In the genomic region with DNA sequence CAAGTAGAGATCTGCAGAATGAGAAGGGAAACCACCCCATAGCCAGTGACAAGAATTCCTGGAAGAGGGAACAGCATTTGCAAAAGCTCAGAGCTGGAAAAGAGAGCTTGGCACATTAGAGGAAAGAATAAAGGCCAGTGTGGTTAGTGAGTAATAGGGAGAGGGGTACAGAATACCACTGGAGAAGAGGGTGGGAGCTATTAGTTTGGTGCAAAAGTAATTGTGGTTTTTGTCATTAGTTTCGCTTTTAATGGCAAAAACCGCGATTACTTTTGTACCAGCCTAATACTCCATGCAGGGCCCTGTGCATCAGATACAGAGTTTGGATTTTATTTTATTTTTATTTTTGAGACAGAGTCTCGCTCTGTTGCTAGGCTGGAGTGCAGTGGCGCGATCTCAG, we compare ENCODE assay signal across 1 cellular context.
A peak's percentile ranks its signal among the peaks of the same experiment; 100 is the strongest.
TF ChIP-seq lines count a peak whose summit lies in the region.

No MANE protein-coding gene starts in this region.

TF ChIP-seq in GM12878, 131 proteins besides CTCF, POLR2A, EP300 and RAD21:
- peak; percentile 76 for TF ChIP-seq NFIC (IDR thresholded peaks at IDR 0.05; ENCODE audit: low read depth, low read length)
- no peak for TF ChIP-seq ESRRA (IDR thresholded peaks at IDR 0.05; ENCODE audit: low read length)
- peak; percentile 86 for TF ChIP-seq JUNB (IDR thresholded peaks at IDR 0.05)
- TF ChIP-seq, protein P1, sequence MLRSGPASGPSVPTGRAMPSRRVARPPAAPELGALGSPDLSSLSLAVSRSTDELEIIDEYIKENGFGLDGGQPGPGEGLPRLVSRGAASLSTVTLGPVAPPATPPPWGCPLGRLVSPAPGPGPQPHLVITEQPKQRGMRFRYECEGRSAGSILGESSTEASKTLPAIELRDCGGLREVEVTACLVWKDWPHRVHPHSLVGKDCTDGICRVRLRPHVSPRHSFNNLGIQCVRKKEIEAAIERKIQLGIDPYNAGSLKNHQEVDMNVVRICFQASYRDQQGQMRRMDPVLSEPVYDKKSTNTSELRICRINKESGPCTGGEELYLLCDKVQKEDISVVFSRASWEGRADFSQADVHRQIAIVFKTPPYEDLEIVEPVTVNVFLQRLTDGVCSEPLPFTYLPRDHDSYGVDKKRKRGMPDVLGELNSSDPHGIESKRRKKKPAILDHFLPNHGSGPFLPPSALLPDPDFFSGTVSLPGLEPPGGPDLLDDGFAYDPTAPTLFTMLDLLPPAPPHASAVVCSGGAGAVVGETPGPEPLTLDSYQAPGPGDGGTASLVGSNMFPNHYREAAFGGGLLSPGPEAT (IDR thresholded peaks at IDR 0.05; ENCODE audit: low read depth) = peak; percentile 41; the same call in 1 of the 2 replicates
- peak; percentile 23; the same call in 1 of the 2 replicates for TF ChIP-seq BMI1 (IDR thresholded peaks at IDR 0.05; ENCODE audit: borderline replicate concordance)
- peak; percentile 72 for TF ChIP-seq PAX5 (IDR thresholded peaks at IDR 0.05; ENCODE audit: borderline replicate concordance, low read depth, low read length)
- TF ChIP-seq, protein P2, sequence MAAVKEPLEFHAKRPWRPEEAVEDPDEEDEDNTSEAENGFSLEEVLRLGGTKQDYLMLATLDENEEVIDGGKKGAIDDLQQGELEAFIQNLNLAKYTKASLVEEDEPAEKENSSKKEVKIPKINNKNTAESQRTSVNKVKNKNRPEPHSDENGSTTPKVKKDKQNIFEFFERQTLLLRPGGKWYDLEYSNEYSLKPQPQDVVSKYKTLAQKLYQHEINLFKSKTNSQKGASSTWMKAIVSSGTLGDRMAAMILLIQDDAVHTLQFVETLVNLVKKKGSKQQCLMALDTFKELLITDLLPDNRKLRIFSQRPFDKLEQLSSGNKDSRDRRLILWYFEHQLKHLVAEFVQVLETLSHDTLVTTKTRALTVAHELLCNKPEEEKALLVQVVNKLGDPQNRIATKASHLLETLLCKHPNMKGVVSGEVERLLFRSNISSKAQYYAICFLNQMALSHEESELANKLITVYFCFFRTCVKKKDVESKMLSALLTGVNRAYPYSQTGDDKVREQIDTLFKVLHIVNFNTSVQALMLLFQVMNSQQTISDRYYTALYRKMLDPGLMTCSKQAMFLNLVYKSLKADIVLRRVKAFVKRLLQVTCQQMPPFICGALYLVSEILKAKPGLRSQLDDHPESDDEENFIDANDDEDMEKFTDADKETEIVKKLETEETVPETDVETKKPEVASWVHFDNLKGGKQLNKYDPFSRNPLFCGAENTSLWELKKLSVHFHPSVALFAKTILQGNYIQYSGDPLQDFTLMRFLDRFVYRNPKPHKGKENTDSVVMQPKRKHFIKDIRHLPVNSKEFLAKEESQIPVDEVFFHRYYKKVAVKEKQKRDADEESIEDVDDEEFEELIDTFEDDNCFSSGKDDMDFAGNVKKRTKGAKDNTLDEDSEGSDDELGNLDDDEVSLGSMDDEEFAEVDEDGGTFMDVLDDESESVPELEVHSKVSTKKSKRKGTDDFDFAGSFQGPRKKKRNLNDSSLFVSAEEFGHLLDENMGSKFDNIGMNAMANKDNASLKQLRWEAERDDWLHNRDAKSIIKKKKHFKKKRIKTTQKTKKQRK (IDR thresholded peaks at IDR 0.05; ENCODE audit: low read depth, low read length) = no peak
- peak; percentile 93 for TF ChIP-seq CBFB (IDR thresholded peaks at IDR 0.05; ENCODE audit: low read depth)
- TF ChIP-seq, protein P3, sequence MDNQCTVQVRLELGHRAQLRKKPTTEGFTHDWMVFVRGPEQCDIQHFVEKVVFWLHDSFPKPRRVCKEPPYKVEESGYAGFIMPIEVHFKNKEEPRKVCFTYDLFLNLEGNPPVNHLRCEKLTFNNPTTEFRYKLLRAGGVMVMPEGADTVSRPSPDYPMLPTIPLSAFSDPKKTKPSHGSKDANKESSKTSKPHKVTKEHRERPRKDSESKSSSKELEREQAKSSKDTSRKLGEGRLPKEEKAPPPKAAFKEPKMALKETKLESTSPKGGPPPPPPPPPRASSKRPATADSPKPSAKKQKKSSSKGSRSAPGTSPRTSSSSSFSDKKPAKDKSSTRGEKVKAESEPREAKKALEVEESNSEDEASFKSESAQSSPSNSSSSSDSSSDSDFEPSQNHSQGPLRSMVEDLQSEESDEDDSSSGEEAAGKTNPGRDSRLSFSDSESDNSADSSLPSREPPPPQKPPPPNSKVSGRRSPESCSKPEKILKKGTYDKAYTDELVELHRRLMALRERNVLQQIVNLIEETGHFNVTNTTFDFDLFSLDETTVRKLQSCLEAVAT (IDR thresholded peaks at IDR 0.05) = peak; percentile 55; the same call in 1 of the 2 replicates
- TF ChIP-seq RUNX3 (IDR thresholded peaks at IDR 0.05; ENCODE audit: low read length) = peak; percentile 98
- TF ChIP-seq, protein P4, sequence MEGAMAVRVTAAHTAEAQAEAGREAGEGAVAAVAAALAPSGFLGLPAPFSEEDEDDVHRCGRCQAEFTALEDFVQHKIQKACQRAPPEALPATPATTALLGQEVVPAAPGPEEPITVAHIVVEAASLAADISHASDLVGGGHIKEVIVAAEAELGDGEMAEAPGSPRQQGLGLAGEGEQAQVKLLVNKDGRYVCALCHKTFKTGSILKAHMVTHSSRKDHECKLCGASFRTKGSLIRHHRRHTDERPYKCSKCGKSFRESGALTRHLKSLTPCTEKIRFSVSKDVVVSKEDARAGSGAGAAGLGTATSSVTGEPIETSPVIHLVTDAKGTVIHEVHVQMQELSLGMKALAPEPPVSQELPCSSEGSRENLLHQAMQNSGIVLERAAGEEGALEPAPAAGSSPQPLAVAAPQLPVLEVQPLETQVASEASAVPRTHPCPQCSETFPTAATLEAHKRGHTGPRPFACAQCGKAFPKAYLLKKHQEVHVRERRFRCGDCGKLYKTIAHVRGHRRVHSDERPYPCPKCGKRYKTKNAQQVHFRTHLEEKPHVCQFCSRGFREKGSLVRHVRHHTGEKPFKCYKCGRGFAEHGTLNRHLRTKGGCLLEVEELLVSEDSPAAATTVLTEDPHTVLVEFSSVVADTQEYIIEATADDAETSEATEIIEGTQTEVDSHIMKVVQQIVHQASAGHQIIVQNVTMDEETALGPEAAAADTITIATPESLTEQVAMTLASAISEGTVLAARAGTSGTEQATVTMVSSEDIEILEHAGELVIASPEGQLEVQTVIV (IDR thresholded peaks at IDR 0.05; ENCODE audit: borderline replicate concordance, partially characterized antibody) = no peak
- peak; percentile 82 for TF ChIP-seq EED (IDR thresholded peaks at IDR 0.05; ENCODE audit: low read depth)
- TF ChIP-seq GATAD2B (conservative IDR thresholded peaks at IDR 0.05; ENCODE audit: low read depth) = 0 out of 2 replicates have a peak, but pooled peaks have one; percentile 27
- 0 out of 2 replicates have a peak, but pooled peaks have one; percentile 70 for TF ChIP-seq IRF4 (IDR thresholded peaks at IDR 0.05; ENCODE audit: low read depth, low read length)
- peak; percentile 75 for TF ChIP-seq DPF2 (IDR thresholded peaks at IDR 0.05)
- peak; percentile 49; the same call in 1 of the 2 replicates for TF ChIP-seq FOXM1 (IDR thresholded peaks at IDR 0.05; ENCODE audit: low read depth, low read length)
- peak; percentile 32; the same call in 1 of the 2 replicates for TF ChIP-seq ATF7 (IDR thresholded peaks at IDR 0.05; ENCODE audit: low read depth)
- TF ChIP-seq IKZF1 (conservative IDR thresholded peaks at IDR 0.05) = peak; percentile 77
- TF ChIP-seq BCL11A (IDR thresholded peaks at IDR 0.05; ENCODE audit: low read depth, low read length) = peak; percentile 84
- TF ChIP-seq MYB (IDR thresholded peaks at IDR 0.05; ENCODE audit: borderline replicate concordance, low read depth, low read length) = no peak
- peak; percentile 71; the same call in 1 of the 2 replicates for TF ChIP-seq ZNF217 (IDR thresholded peaks at IDR 0.05)
- 0 out of 2 replicates have a peak, but pooled peaks have one; percentile 61 for TF ChIP-seq MTA3 (IDR thresholded peaks at IDR 0.05; ENCODE audit: borderline replicate concordance, low read length)
- peak; percentile 88 to 91 for TF ChIP-seq IKZF2 (IDR thresholded peaks at IDR 0.05)
- 0 out of 2 replicates have a peak, but pooled peaks have one; percentile 24 for TF ChIP-seq BACH1 (IDR thresholded peaks at IDR 0.05; ENCODE audit: borderline replicate concordance)
- TF ChIP-seq TCF3 (IDR thresholded peaks at IDR 0.05; ENCODE audit: borderline replicate concordance, insufficient read depth, low read depth, low read length) = no peak
- peak; percentile 90 for TF ChIP-seq MTA2 (IDR thresholded peaks at IDR 0.05; ENCODE audit: low read depth)
- no peak; the same call in 1 of the 2 replicates for TF ChIP-seq NR2F1 (conservative IDR thresholded peaks at IDR 0.05)
